In genomic region chr12:13882176-13882575, GRCh38 we compare ENCODE assay signal across 26 cellular contexts.
"Had no signal": no experiment of that assay in that cellular context is flagged by ENCODE, and none has a peak within 500 bp of the region (broad histone marks: within the 10 kb centered on the region; RNA-seq: fewer than 3 reads in every experiment).

No MANE protein-coding gene starts in this region.

- DNase-seq: stimulated activated CD4-positive, alpha-beta T cell treated with anti-CD3 and anti-CD28 coated beads, Interleukin-2, amount 100 ng/mL, for 48 hours; stimulated activated CD4-positive, alpha-beta T cell treated with anti-CD3 and anti-CD28 coated beads, Interleukin-4, amount 100 ng/mL, for 1 hour; stimulated activated CD4-positive, alpha-beta T cell treated with anti-CD3 and anti-CD28 coated beads, Interleukin-4, amount 100 ng/mL, for 24 hours; stimulated activated CD4-positive, alpha-beta T cell treated with anti-CD3 and anti-CD28 coated beads, Interleukin-4, amount 100 ng/mL, for 4 hours; stimulated activated CD8-positive, alpha-beta memory T cell treated with anti-CD3 and anti-CD28 coated beads, Interleukin-4, amount 100 ng/mL, for 48 hours; stimulated activated naive B cell treated with anti-CD40 and anti-IgM and Interleukin-4, amounts not matched to agents 10 μg/mL and 1 μg/mL and 100 μg/mL, for 72 hours; stimulated activated naive CD4-positive, alpha-beta T cell; stimulated activated naive CD4-positive, alpha-beta T cell treated with Interleukin-2 at 50 U/mL for 16 hours; stimulated activated naive CD8-positive, alpha-beta T cell treated with anti-CD3 and anti-CD28 coated beads, Interleukin-15, amount 100 ng/mL, for 72 hours; stimulated activated naive CD8-positive, alpha-beta T cell treated with anti-CD3 and anti-CD28 coated beads, Interleukin-15, Interleukin-2, amounts not matched to agents 100 U/mL and 50 U/mL, for 24 hours; stomach; substantia nigra; testis; thyroid gland; tibial artery; transverse colon; trophoblast cell; upper lobe of left lung; upper lobe of right lung; uterus had no signal

- H3K27ac ChIP-seq: stomach, suprapubic skin, testis, thoracic aorta, thyroid gland, tibial artery, tibial nerve, transverse colon, upper lobe of left lung, upper lobe of right lung, uterus, vagina had no signal

- H3K4me1 ChIP-seq: stomach, suprapubic skin, testis, thyroid gland, tibial artery, tibial nerve, transverse colon, upper lobe of left lung, upper lobe of right lung, uterus, vagina had no signal

- ATAC-seq: stimulated activated effector memory CD8-positive, alpha-beta T cell treated with anti-CD3 and anti-CD28 coated beads, Interleukin-12 subunit alpha, Interleukin-12 subunit beta, amount 100 ng/mL, for 72 hours; stimulated activated memory B cell treated with anti-CD40 and anti-IgM and Interleukin-4, amounts not matched to agents 10 μg/mL and 1 μg/mL and 100 μg/mL, for 72 hours; stimulated activated naive B cell treated with anti-CD40 and anti-IgM and Interleukin-4, amounts not matched to agents 10 μg/mL and 1 μg/mL and 100 μg/mL, for 72 hours; stimulated activated naive CD8-positive, alpha-beta T cell treated with anti-CD3 and anti-CD28 coated beads, Interleukin-15, amount 100 ng/mL, for 72 hours; stimulated activated naive CD8-positive, alpha-beta T cell treated with anti-CD3 and anti-CD28 coated beads, Interleukin-15, Interleukin-2, amounts not matched to agents 100 U/mL and 50 U/mL, for 24 hours; upper lobe of right lung had no signal

- H3K4me3 ChIP-seq: stomach, suprapubic skin, testis, thoracic aorta, thyroid gland, tibial artery, tibial nerve, transverse colon, upper lobe of left lung, upper lobe of right lung, uterus, vagina had no signal

- H3K9me3 ChIP-seq: stomach, suprapubic skin, testis, thoracic aorta, thyroid gland, tibial artery, tibial nerve, transverse colon, upper lobe of left lung, upper lobe of right lung, uterus, vagina had no signal
